In the genomic region with DNA sequence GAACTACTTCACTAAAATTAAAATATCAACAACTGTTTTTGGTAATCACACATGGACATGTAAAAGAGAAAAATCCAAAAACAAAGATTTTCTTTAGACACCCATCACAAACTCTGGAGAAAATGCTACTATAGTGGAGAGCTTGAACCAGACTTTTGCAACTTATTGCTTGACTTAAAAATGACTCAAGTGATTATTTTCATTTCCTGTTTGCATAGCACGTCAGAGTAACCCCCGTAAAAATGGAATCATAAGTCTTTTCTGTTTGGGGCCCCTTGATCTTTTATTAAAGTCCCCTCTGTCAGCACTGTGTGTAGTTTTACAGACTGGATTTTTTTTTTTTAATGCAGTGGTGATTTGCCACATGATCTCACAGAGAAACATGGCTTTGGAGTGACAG, we compare ENCODE assay signal across 34 cellular contexts.
A peak's percentile ranks its signal among the peaks of the same experiment; 100 is the strongest.
DNase-seq lines count a peak whose midpoint lies in the region; ATAC-seq, FAIRE-seq and TF ChIP-seq lines count a peak whose summit lies in the region.
"Had no signal": no experiment of that assay in that cellular context is flagged by ENCODE, and none has a peak within 500 bp of the region (broad histone marks: within the 10 kb centered on the region; RNA-seq: fewer than 3 reads in every experiment).

No MANE protein-coding gene starts in this region.

- no peaks in the 10 kb centered on the region for H3K9me3 Mint-ChIP-seq in neural progenitor cell
- H3K9me3 Mint-ChIP-seq: activated CD8-positive, alpha-beta T cell treated with anti-CD3 and anti-CD28 coated beads for 36 hours; activated naive CD4-positive, alpha-beta T cell treated with anti-CD3 and anti-CD28 coated beads, Interleukin-2, amount 10 ng/mL, durations not matched to agents 7 days and 5 days; activated T-helper 17 cell treated with anti-CD3 and anti-CD28 coated beads, Interleukin-2, amount 50 U/mL, for 72 hours; stimulated activated memory B cell treated with anti-CD40 and anti-IgM and Interleukin-4, amounts not matched to agents 10 μg/mL and 1 μg/mL and 100 μg/mL, for 72 hours; type B pancreatic cell had no signal

- no peak for TF ChIP-seq EP300 in ovary (IDR thresholded peaks at IDR 0.05)

- TF ChIP-seq POLR2A in ovary (IDR thresholded peaks at IDR 0.05), result no peak

- no peaks in the 10 kb centered on the region for H3F3A ChIP-seq in neural progenitor cell (ENCODE audit: low read depth)

- H3K4me1 ChIP-seq in neural progenitor cell (no peaks in the 10 kb centered on the region), ovary (ENCODE audit: insufficient read depth) (no peaks in the 10 kb centered on the region)
- H3K4me1 ChIP-seq: Caco-2 had no signal

- H3K4me2 ChIP-seq in neural progenitor cell, result no peak overlapping the region

- no peaks in the 10 kb centered on the region for H4K20me1 ChIP-seq in neural progenitor cell (ENCODE audit: low read depth)
- H4K20me1 ChIP-seq: BLaER1 treated with 17β-estradiol and CSF1 and Interleukin-3, amounts not matched to agents 10 nM and 100 nM had no signal

- H3K79me2 ChIP-seq in neural progenitor cell (ENCODE audit: low read depth), result no peaks in the 10 kb centered on the region

- H3K27me3 Mint-ChIP-seq in neural progenitor cell (ENCODE audit: insufficient read depth, low read depth), result no peaks in the 10 kb centered on the region
- H3K27me3 Mint-ChIP-seq: activated CD8-positive, alpha-beta T cell treated with anti-CD3 and anti-CD28 coated beads for 36 hours; activated naive CD4-positive, alpha-beta T cell treated with anti-CD3 and anti-CD28 coated beads, Interleukin-2, amount 10 ng/mL, durations not matched to agents 7 days and 5 days; type B pancreatic cell had no signal

- TF ChIP-seq CTCF in bronchial epithelial cell (IDR thresholded peaks at IDR 0.05; ENCODE audit: insufficient read depth, low read length, severe bottlenecking), result no peak
- no peak for TF ChIP-seq CTCF in fibroblast of villous mesenchyme (IDR thresholded peaks at IDR 0.05; ENCODE audit: insufficient read depth, low read depth, low read length)
- no peak for TF ChIP-seq CTCF in neural progenitor cell (IDR thresholded peaks at IDR 0.05)
- no peak for TF ChIP-seq CTCF in ovary (IDR thresholded peaks at IDR 0.05)

- H3K36me3 ChIP-seq in bronchial epithelial cell (ENCODE audit: control insufficient read depth, insufficient read depth, low read length) (no peaks in the 10 kb centered on the region), neural progenitor cell (no peaks in the 10 kb centered on the region), ovary (no peaks in the 10 kb centered on the region)
- H3K36me3 ChIP-seq: BLaER1 treated with 17β-estradiol and CSF1 and Interleukin-3, amounts not matched to agents 10 nM and 100 nM; brain microvascular endothelial cell had no signal

- no peak overlapping the region for H2AFZ ChIP-seq in neural progenitor cell (replicated peaks)

- ATAC-seq in GM18868 (IDR thresholded peaks at IDR 0.05; ENCODE audit: unreplicated experiment), result peak; percentile 76
- ATAC-seq: activated CD8-positive, alpha-beta T cell treated with anti-CD3 and anti-CD28 coated beads for 36 hours; activated T-helper 17 cell treated with anti-CD3 and anti-CD28 coated beads, Interleukin-2, amount 50 U/mL, for 72 hours; stimulated activated memory B cell treated with anti-CD40 and anti-IgM and Interleukin-4, amounts not matched to agents 10 μg/mL and 1 μg/mL and 100 μg/mL, for 72 hours had no signal

- H3K9me3 ChIP-seq in neural progenitor cell (ENCODE audit: low read depth) (no peaks in the 10 kb centered on the region), ovary (no peaks in the 10 kb centered on the region)
- H3K9me3 ChIP-seq: BLaER1 treated with 17β-estradiol and CSF1 and Interleukin-3, amounts not matched to agents 10 nM and 100 nM; Caco-2 had no signal

- no peaks in the 10 kb centered on the region for H3K4me1 Mint-ChIP-seq in neural progenitor cell
- H3K4me1 Mint-ChIP-seq: activated naive CD4-positive, alpha-beta T cell treated with anti-CD3 and anti-CD28 coated beads, Interleukin-2, amount 10 ng/mL, durations not matched to agents 7 days and 5 days; activated T-helper 17 cell treated with anti-CD3 and anti-CD28 coated beads, Interleukin-2, amount 50 U/mL, for 72 hours; stimulated activated memory B cell treated with anti-CD40 and anti-IgM and Interleukin-4, amounts not matched to agents 10 μg/mL and 1 μg/mL and 100 μg/mL, for 72 hours had no signal

- WGBS in ovary, 3 donors, result 8 to 34% (median 21%) methylated on average over 2 of the region's 2 CpGs

- H3K27ac ChIP-seq in neural progenitor cell, result no peak overlapping the region
- no peak overlapping the region for H3K27ac ChIP-seq in ovary
- H3K27ac ChIP-seq: BLaER1 treated with 17β-estradiol and CSF1 and Interleukin-3, amounts not matched to agents 10 nM and 100 nM; brain microvascular endothelial cell; epithelial cell of prostate had no signal

- no peak overlapping the region for H3K4me3 Mint-ChIP-seq in neural progenitor cell
- H3K4me3 Mint-ChIP-seq: activated CD8-positive, alpha-beta T cell treated with anti-CD3 and anti-CD28 coated beads for 36 hours; activated naive CD4-positive, alpha-beta T cell treated with anti-CD3 and anti-CD28 coated beads, Interleukin-2, amount 10 ng/mL, durations not matched to agents 7 days and 5 days; activated T-helper 17 cell treated with anti-CD3 and anti-CD28 coated beads, Interleukin-2, amount 50 U/mL, for 72 hours; nephron; stimulated activated memory B cell treated with anti-CD40 and anti-IgM and Interleukin-4, amounts not matched to agents 10 μg/mL and 1 μg/mL and 100 μg/mL, for 72 hours; type B pancreatic cell had no signal

- H3K36me3 Mint-ChIP-seq in neural progenitor cell, result no peaks in the 10 kb centered on the region
- H3K36me3 Mint-ChIP-seq: activated naive CD4-positive, alpha-beta T cell treated with anti-CD3 and anti-CD28 coated beads, Interleukin-2, amount 10 ng/mL, durations not matched to agents 7 days and 5 days; stimulated activated memory B cell treated with anti-CD40 and anti-IgM and Interleukin-4, amounts not matched to agents 10 μg/mL and 1 μg/mL and 100 μg/mL, for 72 hours; type B pancreatic cell had no signal

- H3K27ac Mint-ChIP-seq in neural progenitor cell, result no peak overlapping the region
- H3K27ac Mint-ChIP-seq: activated CD8-positive, alpha-beta T cell treated with anti-CD3 and anti-CD28 coated beads for 36 hours; activated naive CD4-positive, alpha-beta T cell treated with anti-CD3 and anti-CD28 coated beads, Interleukin-2, amount 10 ng/mL, durations not matched to agents 7 days and 5 days; activated T-helper 17 cell treated with anti-CD3 and anti-CD28 coated beads, Interleukin-2, amount 50 U/mL, for 72 hours; stimulated activated memory B cell treated with anti-CD40 and anti-IgM and Interleukin-4, amounts not matched to agents 10 μg/mL and 1 μg/mL and 100 μg/mL, for 72 hours; type B pancreatic cell had no signal

- H3K4me3 ChIP-seq in bronchial epithelial cell (ENCODE audit: low read depth, low read length) (no peak overlapping the region), fibroblast of villous mesenchyme (ENCODE audit: low read depth, low read length) (no peak overlapping the region), neural progenitor cell (no peak overlapping the region), ovary (no peak overlapping the region)
- H3K4me3 ChIP-seq: BLaER1 treated with 17β-estradiol and CSF1 and Interleukin-3, amounts not matched to agents 10 nM and 100 nM; lung had no signal

- DNase-seq in M059J (ENCODE audit: low read depth), result peak; percentile 25
- peak; percentile 39 for DNase-seq in bronchial epithelial cell (ENCODE audit: low read depth)
- DNase-seq in fibroblast of villous mesenchyme (ENCODE audit: low read depth), result peak; percentile 19
- no peak for DNase-seq in neural progenitor cell (ENCODE audit: low spot score)
- no peak for DNase-seq in effector CD4-positive, alpha-beta T cell
- DNase-seq in ovary, result no peak
- DNase-seq in ecto neural progenitor cell (ENCODE audit: low spot score), result no peak
- DNase-seq: activated CD8-positive, alpha-beta T cell treated with anti-CD3 and anti-CD28 coated beads for 36 hours; activated naive CD4-positive, alpha-beta T cell treated with anti-CD3 and anti-CD28 coated beads, Interleukin-2, amount 10 ng/mL, durations not matched to agents 7 days and 5 days; Caco-2; DMS79; GOT3; KBM-7; kidney glomerular epithelial cell; MM.1S; NCI-H1417 treated with DMSO at 0.1 percent for 48 hours; NCI-H2029 treated with DMSO at 0.1 percent for 48 hours; NCI-H524 treated with DMSO at 0.1 percent for 48 hours; NK-92 treated with Interleukin-12 subunit alpha and Interleukin-12 subunit beta, amount 100 ng/mL, for 24 hours; SIG-M5; substantia nigra; T-helper 9 cell had no signal

- no peaks in the 10 kb centered on the region for H3K27me3 ChIP-seq in bronchial epithelial cell (ENCODE audit: control insufficient read depth, insufficient read depth, low read length)
- H3K27me3 ChIP-seq in neural progenitor cell, result no peaks in the 10 kb centered on the region
- H3K27me3 ChIP-seq in ovary, result no peaks in the 10 kb centered on the region
- H3K27me3 ChIP-seq: BLaER1 treated with 17β-estradiol and CSF1 and Interleukin-3, amounts not matched to agents 10 nM and 100 nM; brain microvascular endothelial cell had no signal

- no peak for FAIRE-seq in bronchial epithelial cell (lab: Jason Lieb, UNC)
- FAIRE-seq: frontal cortex, GM19239, RCC 7860 had no signal

- intact Hi-C loops in ovary (cut with DNase I), result no loop called here

- no peak overlapping the region for H3K9ac ChIP-seq in neural progenitor cell
- H3K9ac ChIP-seq: BLaER1 treated with 17β-estradiol and CSF1 and Interleukin-3, amounts not matched to agents 10 nM and 100 nM had no signal

Comparison
In these comparisons a context has a peak if more than half of its experiments do, and no peak if none do; other contexts are left out.
1. DNase-seq: peak in M059J (single experiment), bronchial epithelial cell (single experiment) and fibroblast of villous mesenchyme (single experiment); none in neural progenitor cell (single experiment), effector CD4-positive, alpha-beta T cell (single experiment), ovary (0 of 5) and ecto neural progenitor cell (single experiment).